In the genomic region with DNA sequence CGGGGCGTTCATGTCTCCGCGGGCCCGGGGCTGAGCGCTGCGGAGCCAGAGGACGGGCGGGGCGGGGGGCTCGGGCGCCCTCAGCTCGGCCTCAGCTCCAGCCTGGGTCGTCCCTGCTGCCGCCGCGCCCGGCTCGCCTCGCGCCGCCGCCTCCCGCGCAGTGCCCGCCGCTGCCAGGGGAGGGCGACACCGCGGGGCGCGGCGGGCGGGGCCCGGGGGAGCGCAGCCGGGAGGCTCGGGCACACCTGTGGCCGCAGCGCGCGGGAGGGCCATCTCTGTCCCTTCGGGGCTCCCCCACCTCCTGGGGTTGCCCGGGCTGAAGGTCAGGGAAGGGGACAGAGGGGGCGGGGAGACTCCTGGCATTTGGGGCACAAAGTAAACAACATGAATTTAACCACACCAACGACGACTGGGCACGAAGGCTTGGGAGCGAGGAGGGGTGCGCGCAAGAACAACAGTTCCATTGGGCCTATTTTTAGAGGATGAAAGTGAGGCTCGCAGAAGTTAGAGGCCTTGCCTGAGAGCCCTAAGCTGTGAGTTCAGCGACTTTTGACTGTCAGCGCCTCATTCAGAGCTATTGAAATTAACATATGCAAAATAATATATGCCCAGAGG, we compare ENCODE assay signal across 8 cellular contexts. TPM values are rescaled to one million over a fixed set of nuclear protein-coding genes. Genes with fewer than 3 reads are reported as not detected.
A peak's percentile ranks its signal among the peaks of the same experiment; 100 is the strongest.
DNase-seq lines count a peak whose midpoint lies in the region; ATAC-seq and TF ChIP-seq lines count a peak whose summit lies in the region.

A gene with protein sequence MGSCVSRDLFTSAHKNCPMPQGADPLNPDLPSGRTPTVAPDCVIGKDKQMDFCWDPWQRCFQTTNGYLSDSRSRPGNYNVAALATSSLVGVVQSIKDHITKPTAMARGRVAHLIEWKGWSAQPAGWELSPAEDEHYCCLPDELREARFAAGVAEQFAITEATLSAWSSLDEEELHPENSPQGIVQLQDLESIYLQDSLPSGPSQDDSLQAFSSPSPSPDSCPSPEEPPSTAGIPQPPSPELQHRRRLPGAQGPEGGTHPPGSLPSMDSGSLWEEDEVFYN (minus strand): TSS at position 162 of the 615 bp plus-strand sequence. CDS start 209 bp downstream, outside the sequence.

- POLR2A ChIA-PET in GM10248 (lab: Yijun Ruan, JAX), result no interaction called here

- H3K36me3 ChIP-seq in neural cell (ENCODE audit: insufficient read depth, low read length), result no peaks in the 10 kb centered on the region

- no peaks in the 10 kb centered on the region for H3K79me2 ChIP-seq in neural cell (replicated peaks; ENCODE audit: insufficient read depth, low read length)

- peak within 1 kb of the TSS; percentile 17 for H3K4me2 ChIP-seq in neural cell (ENCODE audit: low read length)

- TF ChIP-seq CTCF in GM10248 (IDR thresholded peaks at IDR 0.05; ENCODE audit: control extremely low read depth, extremely low read depth, low read depth, missing control alignments) (peak; percentile 56), epithelial cell of proximal tubule (conservative IDR thresholded peaks at IDR 0.05; ENCODE audit: low read depth, low read length) (peak; percentile 28), neural cell (IDR thresholded peaks at IDR 0.05; ENCODE audit: poor library complexity, severe bottlenecking) (peak; percentile 67)

- H3K9me2 ChIP-seq in neural cell (ENCODE audit: insufficient read depth, low read length), result no peaks in the 10 kb centered on the region

- H3K4me3 ChIP-seq in epithelial cell of proximal tubule (ENCODE audit: low read depth, low read length) (peak within 1 kb of the TSS; percentile 59), neural cell (ENCODE audit: low read length) (peak within 1 kb of the TSS; percentile 66)

- H3K9me3 ChIP-seq in neural cell (ENCODE audit: low read length), result no peaks in the 10 kb centered on the region

- H3K27ac ChIP-seq in neural cell (ENCODE audit: low read length), result no peak within 1 kb of the TSS

- CTCF ChIA-PET in GM10248 (lab: Yijun Ruan, JAX), result interaction anchor here (1.0 to 7.4 kb wide), 7 partner anchors 9 to 282 kb away, joined by 3 to 43 read pairs (median 4); no protein-coding TSS in a partner anchor

- H3F3A ChIP-seq in neural cell (ENCODE audit: insufficient read depth, low read length, poor library complexity, severe bottlenecking), result no peaks in the 10 kb centered on the region

- H2AFZ ChIP-seq in neural cell (ENCODE audit: low read depth, low read length), result no peak within 1 kb of the TSS

- H3K9ac ChIP-seq in neural cell (ENCODE audit: low read length), result peak within 1 kb of the TSS; percentile 57

- peaks cover 10% of the 10 kb centered on the region for H3K27me3 ChIP-seq in neural cell (ENCODE audit: insufficient read depth, low read depth, low read length)

- TF ChIP-seq RAD21 in neural cell (conservative IDR thresholded peaks at IDR 0.05), result peak; percentile 11

- TF ChIP-seq EP300 in neural cell (conservative IDR thresholded peaks at IDR 0.05; ENCODE audit: poor library complexity, severe bottlenecking), result no peak

- ATAC-seq in GM19463 (IDR thresholded peaks at IDR 0.05; ENCODE audit: unreplicated experiment) (no peak), HG03095 (IDR thresholded peaks at IDR 0.05; ENCODE audit: unreplicated experiment) (no peak)

- DNase-seq in GM10248 (ENCODE audit: extremely low spot score) (peak; percentile 75), LoVo (ENCODE audit: low spot score) (peak; percentile 66), epithelial cell of proximal tubule (ENCODE audit: low read depth) (no peak), NCI-H187 (lab: John Stamatoyannopoulos, UW) (no peak)
- DNase-seq in activated CD8-positive, alpha-beta memory T cell treated with anti-CD3 and anti-CD28 coated beads, Interleukin-2, amount 50 U/mL, for 4 hours, result peak; percentile 34

- no peaks in the 10 kb centered on the region for H4K20me1 ChIP-seq in neural cell (ENCODE audit: insufficient read depth)

TF ChIP-seq in neural cell, 6 proteins besides CTCF, POLR2A, EP300 and RAD21:
- TF ChIP-seq EZH2 (IDR thresholded peaks at IDR 0.05; ENCODE audit: borderline replicate concordance, insufficient read depth, low read length, poor library complexity, severe bottlenecking), result no peak
- TF ChIP-seq, protein P1, sequence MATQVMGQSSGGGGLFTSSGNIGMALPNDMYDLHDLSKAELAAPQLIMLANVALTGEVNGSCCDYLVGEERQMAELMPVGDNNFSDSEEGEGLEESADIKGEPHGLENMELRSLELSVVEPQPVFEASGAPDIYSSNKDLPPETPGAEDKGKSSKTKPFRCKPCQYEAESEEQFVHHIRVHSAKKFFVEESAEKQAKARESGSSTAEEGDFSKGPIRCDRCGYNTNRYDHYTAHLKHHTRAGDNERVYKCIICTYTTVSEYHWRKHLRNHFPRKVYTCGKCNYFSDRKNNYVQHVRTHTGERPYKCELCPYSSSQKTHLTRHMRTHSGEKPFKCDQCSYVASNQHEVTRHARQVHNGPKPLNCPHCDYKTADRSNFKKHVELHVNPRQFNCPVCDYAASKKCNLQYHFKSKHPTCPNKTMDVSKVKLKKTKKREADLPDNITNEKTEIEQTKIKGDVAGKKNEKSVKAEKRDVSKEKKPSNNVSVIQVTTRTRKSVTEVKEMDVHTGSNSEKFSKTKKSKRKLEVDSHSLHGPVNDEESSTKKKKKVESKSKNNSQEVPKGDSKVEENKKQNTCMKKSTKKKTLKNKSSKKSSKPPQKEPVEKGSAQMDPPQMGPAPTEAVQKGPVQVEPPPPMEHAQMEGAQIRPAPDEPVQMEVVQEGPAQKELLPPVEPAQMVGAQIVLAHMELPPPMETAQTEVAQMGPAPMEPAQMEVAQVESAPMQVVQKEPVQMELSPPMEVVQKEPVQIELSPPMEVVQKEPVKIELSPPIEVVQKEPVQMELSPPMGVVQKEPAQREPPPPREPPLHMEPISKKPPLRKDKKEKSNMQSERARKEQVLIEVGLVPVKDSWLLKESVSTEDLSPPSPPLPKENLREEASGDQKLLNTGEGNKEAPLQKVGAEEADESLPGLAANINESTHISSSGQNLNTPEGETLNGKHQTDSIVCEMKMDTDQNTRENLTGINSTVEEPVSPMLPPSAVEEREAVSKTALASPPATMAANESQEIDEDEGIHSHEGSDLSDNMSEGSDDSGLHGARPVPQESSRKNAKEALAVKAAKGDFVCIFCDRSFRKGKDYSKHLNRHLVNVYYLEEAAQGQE (IDR thresholded peaks at IDR 0.05; ENCODE audit: borderline replicate concordance), result no peak
- TF ChIP-seq SMC3 (conservative IDR thresholded peaks at IDR 0.05; ENCODE audit: poor library complexity), result peak; percentile 59
- TF ChIP-seq MXI1 (conservative IDR thresholded peaks at IDR 0.05; ENCODE audit: poor library complexity, severe bottlenecking), result no peak
- no peak for TF ChIP-seq TAF1 (IDR thresholded peaks at IDR 0.05; ENCODE audit: low read depth)

RNA-seq across cellular contexts. Expression of the gene that starts here (rescaled TPM):
- 0.46 TPM in 1 of 2 replicates, not detected in the other for total RNA-seq in epithelial cell of proximal tubule
- polyA plus RNA-seq in neural cell, result 0.84 and 0.97 TPM in 2 replicates
- polyA minus RNA-seq in neural cell, result 0.73 and 1.3 TPM in 2 replicates

Comparison
In these comparisons a context has a peak if more than half of its experiments do, and no peak if none do; other contexts are left out.
1. DNase-seq: peak in GM10248 (single experiment), LoVo (single experiment) and activated CD8-positive, alpha-beta memory T cell treated with anti-CD3 and anti-CD28 coated beads, Interleukin-2, amount 50 U/mL, for 4 hours (single experiment); none in epithelial cell of proximal tubule (single experiment) and NCI-H187 (0 of 2).
2. Peak in every context shown above with its lines, with median percentiles within 50 percentile points of each other: CTCF ChIP-seq.